In the genomic region with DNA sequence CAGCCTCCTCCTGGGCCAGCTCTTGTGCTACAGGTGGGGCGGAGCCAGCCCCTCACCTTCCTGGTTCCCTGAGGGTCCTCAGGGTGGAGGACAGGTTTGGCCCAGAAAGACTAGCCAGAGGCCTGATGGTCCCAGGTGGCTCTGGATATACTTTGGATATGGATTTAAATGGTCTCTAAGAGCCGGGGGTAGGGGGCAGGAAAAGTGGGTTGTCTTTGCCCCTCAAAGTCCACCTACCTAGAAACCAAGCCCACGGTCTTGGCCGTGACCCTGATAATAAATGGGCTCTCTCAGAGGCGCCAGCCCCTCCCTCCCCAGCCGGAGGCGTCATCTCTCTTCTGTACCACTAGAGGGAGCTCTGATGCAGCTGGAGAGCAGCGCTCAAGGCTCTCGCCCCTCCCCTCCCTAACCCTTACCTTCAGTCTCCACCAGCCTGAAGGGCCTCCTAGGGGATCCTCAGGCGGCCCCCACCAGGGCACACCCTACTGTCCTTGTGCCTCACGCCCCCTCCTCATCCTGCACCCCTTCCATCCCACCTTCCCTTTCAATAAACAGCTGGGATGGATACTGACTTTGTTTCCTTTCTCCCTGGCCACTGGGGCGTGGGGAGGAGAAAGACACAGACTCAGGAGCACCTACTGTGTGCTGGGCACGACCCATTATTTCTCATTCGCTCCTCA, we compare ENCODE assay signal across 1 cellular context.
A peak's percentile ranks its signal among the peaks of the same experiment; 100 is the strongest.
TF ChIP-seq lines count a peak whose summit lies in the region.

No MANE protein-coding gene starts in this region.

TF ChIP-seq in WTC11, 78 proteins besides CTCF, POLR2A, EP300 and RAD21 (continued from another document):
- TF ChIP-seq TEAD1 (CRISPR knock-in tag; IDR thresholded peaks at IDR 0.05) (0 out of 2 replicates have a peak, but pooled peaks have one; percentile 22), GABPB1 (CRISPR knock-in tag; IDR thresholded peaks at IDR 0.05) (peak; percentile 78; the same call in 1 of the 2 replicates), FOXJ3 (CRISPR knock-in tag; IDR thresholded peaks at IDR 0.05; ENCODE audit: borderline replicate concordance) (no peak)
